Comparison of ENCODE assay signal across 8 cellular contexts in the genomic region with DNA sequence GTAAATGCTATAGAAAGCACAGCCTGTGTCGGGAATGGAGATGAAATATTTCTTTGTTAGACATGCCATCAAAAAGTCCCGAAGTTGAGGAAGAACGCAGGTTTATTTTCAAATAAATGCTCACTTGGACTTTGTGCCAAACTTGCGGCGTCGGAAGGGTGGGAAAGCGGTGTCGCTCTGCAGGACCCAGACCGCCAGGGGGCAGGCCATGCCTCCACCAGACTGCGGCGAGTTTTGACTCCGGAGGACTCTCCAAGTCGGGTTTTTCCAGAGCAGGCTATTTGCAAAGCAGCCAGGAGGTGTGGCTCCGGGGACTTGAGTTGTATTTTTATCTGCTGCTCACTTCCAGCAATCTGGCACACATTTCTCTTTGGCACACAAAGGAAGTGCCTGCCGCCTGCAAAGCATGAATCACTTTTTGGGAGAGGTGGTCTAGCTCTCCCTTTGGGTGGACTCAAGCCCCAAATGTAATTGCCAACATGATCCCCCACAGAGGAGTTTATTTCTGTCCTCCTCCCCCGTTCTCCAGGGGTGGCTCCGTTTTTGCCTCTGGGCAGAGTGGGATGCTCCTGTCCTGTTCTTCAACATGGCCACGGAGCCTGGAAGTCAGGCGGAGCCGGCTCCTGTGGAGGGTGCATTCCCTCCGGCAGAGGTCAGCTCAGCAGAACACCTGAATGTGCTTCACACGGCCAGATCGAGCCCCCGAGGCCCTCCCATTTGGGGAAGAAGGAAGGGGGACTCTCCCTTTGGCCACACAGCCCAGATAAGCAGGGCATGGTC.
DNase-seq lines count a peak whose midpoint lies in the region; ATAC-seq and TF ChIP-seq lines count a peak whose summit lies in the region.

No MANE protein-coding gene starts in this region.

- H3K4me2 ChIP-seq in PC-3 (ENCODE audit: low read length): peak overlapping the region; percentile 2; the same call in 1 of the 2 replicates

- H2AFZ ChIP-seq in PC-3 (ENCODE audit: low read length): no peak overlapping the region

- no peak overlapping the region for H3K27ac Mint-ChIP-seq in HFFc6

- POLR2A ChIA-PET in PC-3 (lab: Charles Lee; ENCODE audit: unreplicated experiment): no interaction called here

- H3K9me3 ChIP-seq in PC-3 (ENCODE audit: low read length): no peaks in the 10 kb centered on the region
- H3K9me3 ChIP-seq in left lung: no peaks in the 10 kb centered on the region

- peak overlapping the region; percentile 11; the same call in 1 of the 2 replicates for H3K4me3 Mint-ChIP-seq in HFFc6

- H3K4me1 Mint-ChIP-seq in HFFc6 (ENCODE audit: low read depth): peaks cover 5% of the 10 kb centered on the region; the same call in 1 of the 2 replicates

- H3K4me3 ChIP-seq in PC-3 (ENCODE audit: low read length) (no peak overlapping the region), coronary artery (no peak overlapping the region), left lung (no peak overlapping the region)

- no peaks in the 10 kb centered on the region for H3K36me3 ChIP-seq in PC-3 (ENCODE audit: low read depth, low read length)
- H3K36me3 ChIP-seq in left lung: no peaks in the 10 kb centered on the region

- intact Hi-C loops in PC-3 (cut with micrococcal nuclease) (no loop called here), left lung (cut with DNase I) (loop anchor here in 1 of 2 donors (2.0 kb wide), 1 partner anchor 383 kb away; no protein-coding TSS in a partner anchor)

- H3K36me3 Mint-ChIP-seq in HFFc6 (ENCODE audit: low read depth): no peaks in the 10 kb centered on the region

- no peaks in the 10 kb centered on the region for H3F3A ChIP-seq in PC-3 (ENCODE audit: low read length, unreplicated experiment)

- CTCF ChIA-PET in PC-3 (lab: Charles Lee): no interaction called here

- H4K20me1 ChIP-seq in PC-3 (ENCODE audit: low read length): no peaks in the 10 kb centered on the region

- BruUV-seq in PC-3 (replicated peaks; lab: Mats Ljungman, UMichigan): no TSS peak

- H3K27ac ChIP-seq in PC-3 (ENCODE audit: low read length): no peak overlapping the region
- no peak overlapping the region for H3K27ac ChIP-seq in coronary artery
- H3K27ac ChIP-seq in left lung: no peak overlapping the region

- peak; percentile 60 for DNase-seq in D341Med (ENCODE audit: low spot score)
- DNase-seq in HFFc6: peak; percentile 88
- DNase-seq in PC-3: peak; percentile 70
- peak; percentile 92 for DNase-seq in coronary artery (ENCODE audit: low spot score)
- DNase-seq in left lung: peak; percentile 85 to 89
- peak; percentile 9 to 23 (median 10) for DNase-seq in stimulated activated CD4-positive, alpha-beta T cell treated with anti-CD3 and anti-CD28 coated beads, TNF-alpha, amount 100 ng/mL, for 48 hours (ENCODE audit: low read depth in 3 of 3)
- DNase-seq in KG1 (lab: John Stamatoyannopoulos, UW): no peak

- H3K9ac ChIP-seq in PC-3 (ENCODE audit: low read length): no peak overlapping the region

- peak; percentile 92 for TF ChIP-seq CTCF in HFFc6 (IDR thresholded peaks at IDR 0.05)
- TF ChIP-seq CTCF in PC-3 (conservative IDR thresholded peaks at IDR 0.05; ENCODE audit: low read depth, low read length): peak; percentile 73
- peak; percentile 84 for TF ChIP-seq CTCF in coronary artery (IDR thresholded peaks at IDR 0.05)
- TF ChIP-seq CTCF in left lung (IDR thresholded peaks at IDR 0.05): peak; percentile 68 to 77

- H3K27me3 Mint-ChIP-seq in HFFc6 (ENCODE audit: insufficient read depth): peaks cover 5% of the 10 kb centered on the region

- no peaks in the 10 kb centered on the region for H3K9me2 ChIP-seq in PC-3 (replicated peaks; ENCODE audit: low read length)

- no peaks in the 10 kb centered on the region for H3K79me2 ChIP-seq in PC-3 (ENCODE audit: low read length)

- H3K9me3 Mint-ChIP-seq in HFFc6: no peaks in the 10 kb centered on the region

- peaks cover 31% of the 10 kb centered on the region for H3K27me3 ChIP-seq in PC-3 (ENCODE audit: low read length)
- H3K27me3 ChIP-seq in left lung: peaks cover 14 to 77% of the 10 kb centered on the region in 2 donors

- ATAC-seq in PC-3 (peak; percentile 58), left lung (peak; percentile 99), GM18873 (IDR thresholded peaks at IDR 0.05; ENCODE audit: low FRiP score, unreplicated experiment) (no peak)

- H3K4me1 ChIP-seq in PC-3 (ENCODE audit: insufficient read depth, low read length) (no peaks in the 10 kb centered on the region), left lung (no peaks in the 10 kb centered on the region)
